ENCODE assay signal across 1 cellular context in genomic region chr9:91359734-91360470, GRCh38.
TF ChIP-seq lines count a peak whose summit lies in the region.

No MANE protein-coding gene starts in this region.

TF ChIP-seq in GM12878, 131 proteins besides CTCF, POLR2A, EP300 and RAD21 (continued from another document):
- TF ChIP-seq, protein P1, sequence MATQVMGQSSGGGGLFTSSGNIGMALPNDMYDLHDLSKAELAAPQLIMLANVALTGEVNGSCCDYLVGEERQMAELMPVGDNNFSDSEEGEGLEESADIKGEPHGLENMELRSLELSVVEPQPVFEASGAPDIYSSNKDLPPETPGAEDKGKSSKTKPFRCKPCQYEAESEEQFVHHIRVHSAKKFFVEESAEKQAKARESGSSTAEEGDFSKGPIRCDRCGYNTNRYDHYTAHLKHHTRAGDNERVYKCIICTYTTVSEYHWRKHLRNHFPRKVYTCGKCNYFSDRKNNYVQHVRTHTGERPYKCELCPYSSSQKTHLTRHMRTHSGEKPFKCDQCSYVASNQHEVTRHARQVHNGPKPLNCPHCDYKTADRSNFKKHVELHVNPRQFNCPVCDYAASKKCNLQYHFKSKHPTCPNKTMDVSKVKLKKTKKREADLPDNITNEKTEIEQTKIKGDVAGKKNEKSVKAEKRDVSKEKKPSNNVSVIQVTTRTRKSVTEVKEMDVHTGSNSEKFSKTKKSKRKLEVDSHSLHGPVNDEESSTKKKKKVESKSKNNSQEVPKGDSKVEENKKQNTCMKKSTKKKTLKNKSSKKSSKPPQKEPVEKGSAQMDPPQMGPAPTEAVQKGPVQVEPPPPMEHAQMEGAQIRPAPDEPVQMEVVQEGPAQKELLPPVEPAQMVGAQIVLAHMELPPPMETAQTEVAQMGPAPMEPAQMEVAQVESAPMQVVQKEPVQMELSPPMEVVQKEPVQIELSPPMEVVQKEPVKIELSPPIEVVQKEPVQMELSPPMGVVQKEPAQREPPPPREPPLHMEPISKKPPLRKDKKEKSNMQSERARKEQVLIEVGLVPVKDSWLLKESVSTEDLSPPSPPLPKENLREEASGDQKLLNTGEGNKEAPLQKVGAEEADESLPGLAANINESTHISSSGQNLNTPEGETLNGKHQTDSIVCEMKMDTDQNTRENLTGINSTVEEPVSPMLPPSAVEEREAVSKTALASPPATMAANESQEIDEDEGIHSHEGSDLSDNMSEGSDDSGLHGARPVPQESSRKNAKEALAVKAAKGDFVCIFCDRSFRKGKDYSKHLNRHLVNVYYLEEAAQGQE (IDR thresholded peaks at IDR 0.05; ENCODE audit: low read depth, low read length): no peak
